18 cellular contexts compared by ENCODE assay signal in the genomic region with DNA sequence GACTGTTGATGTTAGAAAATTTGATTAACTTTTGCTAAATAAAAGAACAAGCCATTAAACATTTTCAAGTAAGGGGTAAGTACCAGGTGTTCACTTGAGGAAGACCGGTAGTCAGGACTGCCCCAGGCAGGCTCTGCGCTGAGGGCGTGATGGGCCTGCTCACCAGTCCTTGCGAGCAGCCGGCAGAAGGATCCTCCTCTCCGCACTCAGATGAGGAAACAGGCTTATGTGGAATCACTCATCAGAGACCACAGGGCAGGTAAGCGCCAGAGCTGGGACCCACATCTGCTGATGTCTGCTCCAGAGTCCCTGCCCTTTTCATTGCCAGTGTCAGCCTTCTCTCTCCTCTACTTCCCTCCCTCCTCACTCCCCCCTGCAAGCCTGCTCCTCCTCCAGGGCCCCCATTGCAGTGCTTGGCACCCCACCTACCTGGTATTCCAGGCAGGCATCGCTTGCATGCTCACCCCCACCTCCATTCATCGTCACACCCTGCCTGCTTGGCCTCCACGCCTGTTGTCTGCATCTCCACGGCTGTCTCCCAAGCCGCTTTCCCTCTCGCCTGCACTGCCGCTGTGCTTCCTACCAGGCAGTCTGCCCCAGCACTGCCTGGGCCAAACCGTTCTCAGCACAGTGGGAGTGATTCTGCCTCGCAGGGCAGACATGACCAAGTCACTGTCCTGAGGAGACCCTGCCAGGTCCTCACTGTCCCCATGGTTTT.
"Had no signal": no experiment of that assay in that cellular context is flagged by ENCODE, and none has a peak within 500 bp of the region (broad histone marks: within the 10 kb centered on the region; RNA-seq: fewer than 3 reads in every experiment).

No MANE protein-coding gene starts in this region.

- H3K4me1 Mint-ChIP-seq: activated CD4-positive, alpha-beta T cell treated with anti-CD3 and anti-CD28 coated beads, Interleukin-2, amount 10 ng/mL, durations not matched to agents 24 days and 14 days; activated T-helper 17 cell treated with anti-CD3 and anti-CD28 coated beads, Interleukin-2, amount 50 U/mL, for 72 hours; central memory CD8-positive, alpha-beta T cell; natural killer cell had no signal

- H3K4me3 Mint-ChIP-seq: activated CD4-positive, alpha-beta T cell treated with anti-CD3 and anti-CD28 coated beads, Interleukin-2, amount 10 ng/mL, durations not matched to agents 24 days and 14 days; activated CD8-positive, alpha-beta T cell treated with anti-CD3 and anti-CD28 coated beads for 36 hours; activated T-helper 17 cell treated with anti-CD3 and anti-CD28 coated beads, Interleukin-2, amount 50 U/mL, for 72 hours; central memory CD8-positive, alpha-beta T cell; natural killer cell had no signal

- DNase-seq: activated CD4-positive, alpha-beta T cell treated with anti-CD3 and anti-CD28 coated beads, Interleukin-2, amount 10 ng/mL, durations not matched to agents 24 days and 14 days; activated CD8-positive, alpha-beta T cell treated with anti-CD3 and anti-CD28 coated beads for 36 hours; activated naive CD4-positive, alpha-beta T cell treated with Interleukin-2 at 50 U/mL for 16 hours; activated T-cell treated with anti-CD3 and anti-CD28 coated beads, Interleukin-2, amount 50 U/mL, for 1 hour; brain microvascular endothelial cell; cortex of kidney; effector CD4-positive, alpha-beta T cell; gastrocnemius medialis; heart left ventricle; natural killer cell; retina; stimulated activated naive CD4-positive, alpha-beta T cell treated with Interleukin-2 at 50 U/mL for 16 hours; SW 1271; thyroid gland; uterus had no signal

- H3K9me3 ChIP-seq: gastrocnemius medialis, heart left ventricle, thyroid gland, uterus had no signal

- H3K27ac Mint-ChIP-seq: activated CD4-positive, alpha-beta T cell treated with anti-CD3 and anti-CD28 coated beads, Interleukin-2, amount 10 ng/mL, durations not matched to agents 24 days and 14 days; activated CD8-positive, alpha-beta T cell treated with anti-CD3 and anti-CD28 coated beads for 36 hours; activated T-helper 17 cell treated with anti-CD3 and anti-CD28 coated beads, Interleukin-2, amount 50 U/mL, for 72 hours; natural killer cell had no signal

- H3K27ac ChIP-seq: brain microvascular endothelial cell, gastrocnemius medialis, heart left ventricle, thyroid gland, uterus had no signal

- H3K36me3 Mint-ChIP-seq: natural killer cell had no signal

- H3K9me3 Mint-ChIP-seq: activated CD4-positive, alpha-beta T cell treated with anti-CD3 and anti-CD28 coated beads, Interleukin-2, amount 10 ng/mL, durations not matched to agents 24 days and 14 days; activated CD8-positive, alpha-beta T cell treated with anti-CD3 and anti-CD28 coated beads for 36 hours; activated T-helper 17 cell treated with anti-CD3 and anti-CD28 coated beads, Interleukin-2, amount 50 U/mL, for 72 hours; central memory CD8-positive, alpha-beta T cell; natural killer cell had no signal

- H3K4me1 ChIP-seq: gastrocnemius medialis, heart left ventricle, thyroid gland, uterus had no signal

- ATAC-seq: activated CD8-positive, alpha-beta T cell treated with anti-CD3 and anti-CD28 coated beads for 36 hours; activated T-helper 17 cell treated with anti-CD3 and anti-CD28 coated beads, Interleukin-2, amount 50 U/mL, for 72 hours; esophagus mucosa; gastrocnemius medialis; heart left ventricle; natural killer cell had no signal

- H3K4me3 ChIP-seq: gastrocnemius medialis, heart left ventricle, thyroid gland, uterus had no signal

- H3K27me3 Mint-ChIP-seq: activated CD4-positive, alpha-beta T cell treated with anti-CD3 and anti-CD28 coated beads, Interleukin-2, amount 10 ng/mL, durations not matched to agents 24 days and 14 days; activated CD8-positive, alpha-beta T cell treated with anti-CD3 and anti-CD28 coated beads for 36 hours had no signal

- H3K36me3 ChIP-seq: gastrocnemius medialis, uterus had no signal
